Comparison of ENCODE assay signal across 18 cellular contexts in the genomic region with DNA sequence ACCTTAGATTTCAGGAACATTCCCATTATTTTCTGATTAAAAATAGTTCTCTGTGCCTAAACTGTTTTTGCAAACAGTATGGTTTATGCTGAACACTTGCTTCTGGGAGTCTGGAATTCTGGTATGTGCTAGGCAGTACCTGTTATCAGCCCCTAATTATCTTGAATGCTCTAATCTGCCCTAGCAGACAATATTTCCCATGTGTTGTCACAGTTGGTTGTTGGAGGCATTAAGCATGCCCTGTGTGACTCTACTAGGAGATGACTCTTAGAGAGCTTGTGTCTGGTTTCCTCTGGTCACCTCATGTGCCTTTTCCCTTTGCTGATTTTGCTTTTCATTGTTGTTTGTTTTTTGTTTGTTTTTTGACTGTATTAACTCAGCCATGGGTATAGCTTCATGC. TPM values are rescaled to one million over a fixed set of nuclear protein-coding genes. Genes with fewer than 3 reads are reported as not detected.
A peak's percentile ranks its signal among the peaks of the same experiment; 100 is the strongest.
DNase-seq lines count a peak whose midpoint lies in the region; ATAC-seq, FAIRE-seq and TF ChIP-seq lines count a peak whose summit lies in the region.
"Had no signal": no experiment of that assay in that cellular context is flagged by ENCODE, and none has a peak within 500 bp of the region (broad histone marks: within the 10 kb centered on the region; RNA-seq: fewer than 3 reads in every experiment).

No MANE protein-coding gene starts in this region.

- no peak overlapping the region for H3K18ac ChIP-seq in mesendoderm (ENCODE audit: low read length)

- no TSS peak for BruUV-seq in K562 (replicated peaks; lab: Mats Ljungman, UMichigan)

- no peak overlapping the region for H2AK5ac ChIP-seq in mesendoderm (ENCODE audit: low read length)

- DNase-seq in Right ventricle myocardium superior (no peak), right cardiac atrium (no peak), K562 (ENCODE audit: extremely low read depth in 1 of 4, low spot score in 3 of 4) (no peak), mesendoderm (peak; percentile 53), NCI-H345 treated with DMSO at 0.1 percent for 48 hours (lab: John Stamatoyannopoulos, UW; ENCODE audit: unreplicated experiment) (no peak), NCI-H1048 (lab: John Stamatoyannopoulos, UW) (no peak), retina (no peak)
- DNase-seq: activated naive CD4-positive, alpha-beta T cell treated with anti-CD3 and anti-CD28 coated beads, Interleukin-2, amount 50 U/mL, for 16 hours; foreskin melanocyte; NCI-H1694; NCI-H526 treated with DMSO at 0.1 percent for 48 hours; posterior cingulate gyrus; stimulated activated CD4-positive, alpha-beta T cell treated with anti-CD3 and anti-CD28 coated beads, Interleukin-15, amount 100 ng/mL, for 24 hours; SW 1271 had no signal

- no peaks in the 10 kb centered on the region for H3K9me1 ChIP-seq in K562 (ENCODE audit: control insufficient read depth, insufficient read depth, low read length)

- no peak for TF ChIP-seq RAD21 in K562 (CRISPR knock-in tag; conservative IDR thresholded peaks at IDR 0.05 in 1 of 2, IDR thresholded peaks at IDR 0.05 in 1 of 2)

- TF ChIP-seq EP300 in K562 (IDR thresholded peaks at IDR 0.05; ENCODE audit: low read length) = no peak

- H3K27me3 ChIP-seq in right cardiac atrium (ENCODE audit: control insufficient read depth, insufficient read depth) (no peaks in the 10 kb centered on the region), K562 (ENCODE audit: control insufficient read depth in 2 of 2, insufficient read depth in 2 of 2, low read length in 2 of 2) (no peaks in the 10 kb centered on the region), mesendoderm (ENCODE audit: insufficient read depth, low read length, poor library complexity) (no peaks in the 10 kb centered on the region)

- no peak for TF ChIP-seq POLR2A in K562 (conservative IDR thresholded peaks at IDR 0.05)

- H3K9me3 ChIP-seq in right cardiac atrium (ENCODE audit: control insufficient read depth, low read length) = no peaks in the 10 kb centered on the region
- H3K9me3 ChIP-seq in K562 (replicated peaks; ENCODE audit: control insufficient read depth, insufficient read depth, low read depth, low read length) = no peaks in the 10 kb centered on the region

- ATAC-seq in Right ventricle myocardium superior (ENCODE audit: poor library complexity) (peak; percentile 63), right cardiac atrium (no peak), K562 (peak; percentile 35), HG03097 (IDR thresholded peaks at IDR 0.05; ENCODE audit: low FRiP score, unreplicated experiment) (no peak)
- ATAC-seq: Panc1 had no signal

- H3K79me2 ChIP-seq in K562 (ENCODE audit: control insufficient read depth, insufficient read depth, low read length) (peaks cover 63% of the 10 kb centered on the region), mesendoderm (ENCODE audit: control insufficient read depth, insufficient read depth, low read length) (peaks cover 58% of the 10 kb centered on the region)

- H3K4me1 ChIP-seq in right cardiac atrium (ENCODE audit: control insufficient read depth, insufficient read depth, low read length) = peaks cover 10% of the 10 kb centered on the region
- H3K4me1 ChIP-seq in K562 (replicated peaks in 1 of 2; ENCODE audit: control insufficient read depth in 2 of 2, insufficient read depth in 2 of 2, low read length in 2 of 2) = 0 out of 5 replicates have a peak, but pooled peaks cover 0 to 2% of the 10 kb centered on the region in 2 experiments
- peaks cover 10% of the 10 kb centered on the region for H3K4me1 ChIP-seq in mesendoderm (ENCODE audit: control insufficient read depth, low read depth, low read length)

- no peak overlapping the region for H3K4ac ChIP-seq in mesendoderm (ENCODE audit: low read depth, low read length)

- no peak overlapping the region for H3K56ac ChIP-seq in mesendoderm (ENCODE audit: low read length)

- no peak overlapping the region for H4K5ac ChIP-seq in mesendoderm (ENCODE audit: low read length)

- no peak overlapping the region for H2AFZ ChIP-seq in K562 (ENCODE audit: low read depth, low read length)

- in situ Hi-C loops in K562 (cut with MboI) = no loop called here

- H2BK15ac ChIP-seq in mesendoderm (replicated peaks; ENCODE audit: low read depth) = no peak overlapping the region

- no peak for TF ChIP-seq CTCF in K562 (IDR thresholded peaks at IDR 0.05 in 2 of 3, conservative IDR thresholded peaks at IDR 0.05 in 1 of 3; ENCODE audit: insufficient read depth in 2 of 3, low read depth in 1 of 3, low read length in 3 of 3)

- CTCF ChIA-PET in K562 (lab: Yijun Ruan, JAX; ENCODE audit: low intra/inter-chr PET ratio) = no interaction called here

- H3K36me3 ChIP-seq in K562 (ENCODE audit: control insufficient read depth, insufficient read depth, low read length) = no peaks in the 10 kb centered on the region
- no peaks in the 10 kb centered on the region for H3K36me3 ChIP-seq in mesendoderm (ENCODE audit: control insufficient read depth, insufficient read depth, low read length)

- no peak for FAIRE-seq in K562 (lab: Jason Lieb, UNC)
- FAIRE-seq: bronchial epithelial cell, endometrium had no signal

- intact Hi-C loops in Right ventricle myocardium superior (cut with DNase I) (no loop called here), right cardiac atrium (cut with DNase I) (no loop called here), K562 (cut with micrococcal nuclease) (no loop called here)

- no peak overlapping the region for H3K23ac ChIP-seq in mesendoderm (ENCODE audit: low read length)

- no peak overlapping the region for H2BK120ac ChIP-seq in mesendoderm (ENCODE audit: low read depth, low read length)

- H3K27ac ChIP-seq in right cardiac atrium (ENCODE audit: low read length) (no peak overlapping the region), K562 (ENCODE audit: extremely low read depth, low read depth, low read length) (no peak overlapping the region), mesendoderm (ENCODE audit: low read depth, low read length) (no peak overlapping the region)

- H3K9ac ChIP-seq in K562 (ENCODE audit: insufficient read depth in 1 of 2, low read depth in 2 of 2, low read length in 2 of 2) = no peak overlapping the region
- no peak overlapping the region for H3K9ac ChIP-seq in mesendoderm (ENCODE audit: low read length)

- peaks cover 7% of the 10 kb centered on the region; the same call in 1 of the 2 replicates for H4K20me1 ChIP-seq in K562 (replicated peaks; ENCODE audit: control insufficient read depth, insufficient read depth, low read length)

- H3K4me3 ChIP-seq in right cardiac atrium (ENCODE audit: low read length) (no peak overlapping the region), K562 (no peak overlapping the region), mesendoderm (ENCODE audit: low read length) (no peak overlapping the region)

- POLR2A ChIA-PET in K562 (lab: Yijun Ruan, JAX) = no interaction called here

- H4K8ac ChIP-seq in mesendoderm (ENCODE audit: low read depth, low read length) = no peak overlapping the region

- no peak overlapping the region for H3K4me2 ChIP-seq in K562 (ENCODE audit: insufficient read depth, low read length)
- H3K4me2 ChIP-seq in mesendoderm (ENCODE audit: low read length) = no peak overlapping the region

- no peak overlapping the region for H2BK5ac ChIP-seq in mesendoderm (ENCODE audit: low read length)

- peaks cover 15% of the 10 kb centered on the region for H3K79me1 ChIP-seq in mesendoderm (ENCODE audit: low read length)

TF ChIP-seq in K562, 482 proteins besides CTCF, POLR2A, EP300 and RAD21 (continues in another document):
- TF ChIP-seq, protein P1, sequence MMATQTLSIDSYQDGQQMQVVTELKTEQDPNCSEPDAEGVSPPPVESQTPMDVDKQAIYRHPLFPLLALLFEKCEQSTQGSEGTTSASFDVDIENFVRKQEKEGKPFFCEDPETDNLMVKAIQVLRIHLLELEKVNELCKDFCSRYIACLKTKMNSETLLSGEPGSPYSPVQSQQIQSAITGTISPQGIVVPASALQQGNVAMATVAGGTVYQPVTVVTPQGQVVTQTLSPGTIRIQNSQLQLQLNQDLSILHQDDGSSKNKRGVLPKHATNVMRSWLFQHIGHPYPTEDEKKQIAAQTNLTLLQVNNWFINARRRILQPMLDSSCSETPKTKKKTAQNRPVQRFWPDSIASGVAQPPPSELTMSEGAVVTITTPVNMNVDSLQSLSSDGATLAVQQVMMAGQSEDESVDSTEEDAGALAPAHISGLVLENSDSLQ (IDR thresholded peaks at IDR 0.05) = no peak
- TF ChIP-seq, protein P2, sequence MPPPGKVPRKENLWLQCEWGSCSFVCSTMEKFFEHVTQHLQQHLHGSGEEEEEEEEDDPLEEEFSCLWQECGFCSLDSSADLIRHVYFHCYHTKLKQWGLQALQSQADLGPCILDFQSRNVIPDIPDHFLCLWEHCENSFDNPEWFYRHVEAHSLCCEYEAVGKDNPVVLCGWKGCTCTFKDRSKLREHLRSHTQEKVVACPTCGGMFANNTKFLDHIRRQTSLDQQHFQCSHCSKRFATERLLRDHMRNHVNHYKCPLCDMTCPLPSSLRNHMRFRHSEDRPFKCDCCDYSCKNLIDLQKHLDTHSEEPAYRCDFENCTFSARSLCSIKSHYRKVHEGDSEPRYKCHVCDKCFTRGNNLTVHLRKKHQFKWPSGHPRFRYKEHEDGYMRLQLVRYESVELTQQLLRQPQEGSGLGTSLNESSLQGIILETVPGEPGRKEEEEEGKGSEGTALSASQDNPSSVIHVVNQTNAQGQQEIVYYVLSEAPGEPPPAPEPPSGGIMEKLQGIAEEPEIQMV (tag; conservative IDR thresholded peaks at IDR 0.05; ENCODE audit: low read depth) = no peak
- TF ChIP-seq CXXC5 (CRISPR knock-in tag; IDR thresholded peaks at IDR 0.05) (no peak), SMARCE1 (IDR thresholded peaks at IDR 0.05) (no peak)

RNA-seq across cellular contexts. Expression of a gene that starts 36.6 kb away (rescaled TPM):
- total RNA-seq in Right ventricle myocardium superior = 16.4 TPM
- total RNA-seq in right cardiac atrium = 10 to 100 TPM; 16.3 to 20.5 (median 19.1) TPM
- polyA plus RNA-seq in right cardiac atrium = 10.6 TPM
- total RNA-seq in K562 (2011; cell fraction: chromatin; rRNA removed; ENCODE audit: low replicate concordance) = 69.4 and 136 TPM in 2 replicates
- total RNA-seq in K562 (2011; cell fraction: nucleolus; rRNA removed) = 28.0 and 36.7 TPM in 2 replicates
- 76.6 and 118 TPM in 2 replicates for total RNA-seq in K562 (2011; cell fraction: nucleoplasm; rRNA removed)
- total RNA-seq in K562 (2014; rRNA removed) = 17.8 and 20.8 TPM in 2 replicates
- 23.7 and 25.2 TPM in 2 replicates for total RNA-seq in K562 (2014; rRNA removed; fragmentation: Illumina TruSeq; extraction: Trizol)
- total RNA-seq in K562 (2015; rRNA removed; fragmentation: Illumina TruSeq; extraction: Trizol) = 20.2 and 21.0 TPM in 2 replicates
- 19.4 and 20.3 TPM in 2 replicates for total RNA-seq in K562 (2021)
- polyA plus RNA-seq in K562 (2011; rRNA removed) = 35.8 and 39.0 TPM in 2 replicates
- 10.2 and 20.2 TPM in 2 replicates for polyA plus RNA-seq in K562 (2011; cell fraction: cytosol; rRNA removed)
- 112 and 120 TPM in 2 replicates for polyA plus RNA-seq in K562 (2011; cell fraction: nucleus; rRNA removed)
- 12.3 and 15.9 TPM in 2 replicates for polyA plus RNA-seq in K562 (2012)
- polyA plus RNA-seq in K562 (2014; fragmentation: Illumina TruSeq; extraction: Trizol) = 17.2 and 20.1 TPM in 2 replicates
- polyA plus RNA-seq in K562 (2014; fragmentation: Nextera tagmentation; extraction: Ambion mirVana) = 1 to 10 TPM; 5.6 to 7.6 TPM
- polyA plus RNA-seq in K562 (2014; rRNA removed) = 19.0 and 20.7 TPM in 2 replicates
- polyA minus RNA-seq in K562 (2011; rRNA and poly(A)+ RNA removed) = 47.0 and 55.5 TPM in 2 replicates
- 13.0 and 24.7 TPM in 2 replicates for polyA minus RNA-seq in K562 (2011; cell fraction: cytosol; rRNA and poly(A)+ RNA removed)
- polyA minus RNA-seq in K562 (2011; cell fraction: nucleus; rRNA and poly(A)+ RNA removed) = 55.1 and 81.0 TPM in 2 replicates
- 22.4 TPM for polyA plus RNA-seq in mesendoderm (2013, experiment 1 of 2)
- 23.4 TPM for polyA plus RNA-seq in mesendoderm (2013, experiment 2 of 2)

Comparison
In these comparisons a context has a peak if more than half of its experiments do, and no peak if none do; other contexts are left out.
1. ATAC-seq: peak in Right ventricle myocardium superior (single experiment) and K562 (single experiment); none in right cardiac atrium (0 of 2) and HG03097 (single experiment).